ENCODE assay signal across 32 cellular contexts in genomic region chr5:135875567-135875966, GRCh38. TPM values are rescaled to one million over a fixed set of nuclear protein-coding genes. Genes with fewer than 3 reads are reported as not detected.
"Had no signal": no experiment of that assay in that cellular context is flagged by ENCODE, and none has a peak within 500 bp of the region (broad histone marks: within the 10 kb centered on the region; RNA-seq: fewer than 3 reads in every experiment).

No MANE protein-coding gene starts in this region.

- H3K4me3 Mint-ChIP-seq: stimulated activated effector memory CD8-positive, alpha-beta T cell treated with anti-CD3 and anti-CD28 coated beads, Interleukin-12 subunit alpha, Interleukin-12 subunit beta, amount 100 ng/mL, for 72 hours; stimulated activated memory B cell treated with anti-CD40 and anti-IgM and Interleukin-4, amounts not matched to agents 10 μg/mL and 1 μg/mL and 100 μg/mL, for 72 hours; stimulated activated naive B cell treated with anti-CD40 and anti-IgM and Interleukin-4, amounts not matched to agents 10 μg/mL and 1 μg/mL and 100 μg/mL, for 72 hours; stimulated activated naive CD8-positive, alpha-beta T cell treated with anti-CD3 and anti-CD28 coated beads, Interleukin-15, amount 100 ng/mL, for 72 hours; stimulated activated naive CD8-positive, alpha-beta T cell treated with anti-CD3 and anti-CD28 coated beads, Interleukin-15, Interleukin-2, amounts not matched to agents 100 ng/mL and 50 ng/mL, for 24 hours; type B pancreatic cell had no signal

- DNase-seq: stimulated activated CD4-positive, alpha-beta T cell treated with anti-CD3 and anti-CD28 coated beads, Interleukin-2, amount 100 ng/mL, for 48 hours; stimulated activated CD4-positive, alpha-beta T cell treated with anti-CD3 and anti-CD28 coated beads, Interleukin-4, amount 100 ng/mL, for 1 hour; stimulated activated CD4-positive, alpha-beta T cell treated with anti-CD3 and anti-CD28 coated beads, Interleukin-4, amount 100 ng/mL, for 24 hours; stimulated activated CD4-positive, alpha-beta T cell treated with anti-CD3 and anti-CD28 coated beads, Interleukin-4, amount 100 ng/mL, for 4 hours; stimulated activated CD8-positive, alpha-beta memory T cell treated with anti-CD3 and anti-CD28 coated beads, Interleukin-4, amount 100 ng/mL, for 48 hours; stimulated activated naive B cell treated with anti-CD40 and anti-IgM and Interleukin-4, amounts not matched to agents 10 μg/mL and 1 μg/mL and 100 μg/mL, for 72 hours; stimulated activated naive CD4-positive, alpha-beta T cell; stimulated activated naive CD4-positive, alpha-beta T cell treated with Interleukin-2 at 50 U/mL for 16 hours; stimulated activated naive CD8-positive, alpha-beta T cell treated with anti-CD3 and anti-CD28 coated beads, Interleukin-15, amount 100 ng/mL, for 72 hours; stimulated activated naive CD8-positive, alpha-beta T cell treated with anti-CD3 and anti-CD28 coated beads, Interleukin-15, Interleukin-2, amounts not matched to agents 100 U/mL and 50 U/mL, for 24 hours; stomach; substantia nigra; testis; thyroid gland; tibial artery; transverse colon; trophoblast cell; upper lobe of left lung; upper lobe of right lung; uterus had no signal

- ATAC-seq: stimulated activated effector memory CD8-positive, alpha-beta T cell treated with anti-CD3 and anti-CD28 coated beads, Interleukin-12 subunit alpha, Interleukin-12 subunit beta, amount 100 ng/mL, for 72 hours; stimulated activated memory B cell treated with anti-CD40 and anti-IgM and Interleukin-4, amounts not matched to agents 10 μg/mL and 1 μg/mL and 100 μg/mL, for 72 hours; stimulated activated naive B cell treated with anti-CD40 and anti-IgM and Interleukin-4, amounts not matched to agents 10 μg/mL and 1 μg/mL and 100 μg/mL, for 72 hours; stimulated activated naive CD8-positive, alpha-beta T cell treated with anti-CD3 and anti-CD28 coated beads, Interleukin-15, amount 100 ng/mL, for 72 hours; stimulated activated naive CD8-positive, alpha-beta T cell treated with anti-CD3 and anti-CD28 coated beads, Interleukin-15, Interleukin-2, amounts not matched to agents 100 U/mL and 50 U/mL, for 24 hours; upper lobe of right lung had no signal

- H3K4me3 ChIP-seq: stomach, suprapubic skin, testis, thoracic aorta, thyroid gland, tibial artery, tibial nerve, transverse colon, upper lobe of left lung, upper lobe of right lung, uterus, vagina had no signal

- H3K36me3 Mint-ChIP-seq: stimulated activated effector memory CD8-positive, alpha-beta T cell treated with anti-CD3 and anti-CD28 coated beads, Interleukin-12 subunit alpha, Interleukin-12 subunit beta, amount 100 ng/mL, for 72 hours; stimulated activated memory B cell treated with anti-CD40 and anti-IgM and Interleukin-4, amounts not matched to agents 10 μg/mL and 1 μg/mL and 100 μg/mL, for 72 hours; stimulated activated naive B cell treated with anti-CD40 and anti-IgM and Interleukin-4, amounts not matched to agents 10 μg/mL and 1 μg/mL and 100 μg/mL, for 72 hours; type B pancreatic cell had no signal

- H3K27ac ChIP-seq: stomach, suprapubic skin, testis, thoracic aorta, thyroid gland, tibial artery, tibial nerve, transverse colon, upper lobe of left lung, upper lobe of right lung, uterus, vagina had no signal

- H3K4me1 ChIP-seq: stomach, suprapubic skin, testis, thyroid gland, tibial artery, upper lobe of left lung, upper lobe of right lung, uterus, vagina had no signal

- H3K9me3 ChIP-seq: stomach, suprapubic skin, testis, thoracic aorta, thyroid gland, tibial artery, tibial nerve, transverse colon, upper lobe of left lung, upper lobe of right lung, uterus, vagina had no signal

- H3K27me3 ChIP-seq: suprapubic skin, testis, thyroid gland, transverse colon, upper lobe of left lung, uterus, vagina had no signal

- H3K4me1 Mint-ChIP-seq: stimulated activated effector memory CD8-positive, alpha-beta T cell treated with anti-CD3 and anti-CD28 coated beads, Interleukin-12 subunit alpha, Interleukin-12 subunit beta, amount 100 ng/mL, for 72 hours; stimulated activated memory B cell treated with anti-CD40 and anti-IgM and Interleukin-4, amounts not matched to agents 10 μg/mL and 1 μg/mL and 100 μg/mL, for 72 hours; stimulated activated naive B cell treated with anti-CD40 and anti-IgM and Interleukin-4, amounts not matched to agents 10 μg/mL and 1 μg/mL and 100 μg/mL, for 72 hours; stimulated activated naive CD8-positive, alpha-beta T cell treated with anti-CD3 and anti-CD28 coated beads, Interleukin-15, amount 100 ng/mL, for 72 hours had no signal

- H3K9me3 Mint-ChIP-seq: stimulated activated effector memory CD8-positive, alpha-beta T cell treated with anti-CD3 and anti-CD28 coated beads, Interleukin-12 subunit alpha, Interleukin-12 subunit beta, amount 100 ng/mL, for 72 hours; stimulated activated memory B cell treated with anti-CD40 and anti-IgM and Interleukin-4, amounts not matched to agents 10 μg/mL and 1 μg/mL and 100 μg/mL, for 72 hours; stimulated activated naive B cell treated with anti-CD40 and anti-IgM and Interleukin-4, amounts not matched to agents 10 μg/mL and 1 μg/mL and 100 μg/mL, for 72 hours; stimulated activated naive CD8-positive, alpha-beta T cell treated with anti-CD3 and anti-CD28 coated beads, Interleukin-15, amount 100 ng/mL, for 72 hours; stimulated activated naive CD8-positive, alpha-beta T cell treated with anti-CD3 and anti-CD28 coated beads, Interleukin-15, Interleukin-2, amounts not matched to agents 100 ng/mL and 50 ng/mL, for 24 hours; type B pancreatic cell had no signal

- H3K27ac Mint-ChIP-seq: stimulated activated effector memory CD8-positive, alpha-beta T cell treated with anti-CD3 and anti-CD28 coated beads, Interleukin-12 subunit alpha, Interleukin-12 subunit beta, amount 100 ng/mL, for 72 hours; stimulated activated memory B cell treated with anti-CD40 and anti-IgM and Interleukin-4, amounts not matched to agents 10 μg/mL and 1 μg/mL and 100 μg/mL, for 72 hours; stimulated activated naive B cell treated with anti-CD40 and anti-IgM and Interleukin-4, amounts not matched to agents 10 μg/mL and 1 μg/mL and 100 μg/mL, for 72 hours; stimulated activated naive CD8-positive, alpha-beta T cell treated with anti-CD3 and anti-CD28 coated beads, Interleukin-15, amount 100 ng/mL, for 72 hours; stimulated activated naive CD8-positive, alpha-beta T cell treated with anti-CD3 and anti-CD28 coated beads, Interleukin-15, Interleukin-2, amounts not matched to agents 100 ng/mL and 50 ng/mL, for 24 hours; type B pancreatic cell had no signal

- H3K36me3 ChIP-seq: stomach, suprapubic skin, thoracic aorta, thyroid gland, tibial artery, tibial nerve, transverse colon, upper lobe of left lung, upper lobe of right lung, uterus, vagina had no signal

RNA-seq across cellular contexts. Expression of gene IL9, which starts 20.1 kb away (rescaled TPM):
- total RNA-seq: stomach, subcutaneous adipose tissue, suprapubic skin, temporal lobe, testis, thoracic aorta, thyroid gland, tibial nerve, transverse colon, upper lobe of left lung, upper lobe of right lung, ureter, urinary bladder, uterus, vagina had no signal
- polyA plus RNA-seq: stomach, urinary bladder had no signal

RNA-seq across cellular contexts. Expression of gene SLC25A48, which starts 41.1 kb away (rescaled TPM):
- total RNA-seq: upper lobe of left lung, upper lobe of right lung, ureter had no signal
